12 cellular contexts compared by ENCODE assay signal in genomic region chr20:4059631-4060030, GRCh38.
"Had no signal": no experiment of that assay in that cellular context is flagged by ENCODE, and none has a peak within 500 bp of the region (broad histone marks: within the 10 kb centered on the region; RNA-seq: fewer than 3 reads in every experiment).

No MANE protein-coding gene starts in this region.

- ATAC-seq: activated naive CD8-positive, alpha-beta T cell treated with anti-CD3 and anti-CD28 coated beads, Interleukin-2, amount 50 U/mL, for 24 hours; activated T-cell treated with anti-CD3 and anti-CD28 coated beads, Interleukin-2, amount 50 U/mL, for 72 hours had no signal

- H3K27me3 ChIP-seq: ascending aorta, hepatocyte had no signal

- DNase-seq: activated CD4-positive, alpha-beta memory T cell treated with anti-CD3 and anti-CD28 coated beads, Interleukin-2, amount 10 ng/mL, durations not matched to agents 7 days and 5 days; activated CD4-positive, CD25-positive, alpha-beta regulatory T cell treated with anti-CD3 and anti-CD28 coated beads, Interleukin-2, amount 50 U/mL, for 72 hours; activated naive CD8-positive, alpha-beta T cell treated with anti-CD3 and anti-CD28 coated beads, Interleukin-2, amount 50 U/mL, for 24 hours; activated T-cell treated with anti-CD3 and anti-CD28 coated beads, Interleukin-2, amount 50 U/mL, for 72 hours; effector CD8-positive, alpha-beta T cell; midbrain; occipital lobe; stimulated activated CD4-positive, alpha-beta T cell treated with anti-CD3 and anti-CD28 coated beads, Interleukin-2, amount 100 ng/mL, for 24 hours had no signal

- H3K4me2 ChIP-seq: hepatocyte had no signal

- H3K27ac ChIP-seq: ascending aorta, epithelial cell of prostate, hepatocyte had no signal

- H3K27ac Mint-ChIP-seq: activated CD4-positive, alpha-beta memory T cell treated with anti-CD3 and anti-CD28 coated beads, Interleukin-2, amount 10 ng/mL, durations not matched to agents 7 days and 5 days; activated naive CD8-positive, alpha-beta T cell treated with anti-CD3 and anti-CD28 coated beads, Interleukin-2, amount 50 U/mL, for 24 hours; activated T-cell treated with anti-CD3 and anti-CD28 coated beads, Interleukin-2, amount 50 U/mL, for 72 hours; T-helper 2 cell treated with Interferon-gamma antibody and Interleukin-4, amounts not matched to agents 5 μg/mL and 100 μg/mL, for 36 hours had no signal

- H3K9me3 Mint-ChIP-seq: activated CD4-positive, alpha-beta memory T cell treated with anti-CD3 and anti-CD28 coated beads, Interleukin-2, amount 10 ng/mL, durations not matched to agents 7 days and 5 days; activated naive CD8-positive, alpha-beta T cell treated with anti-CD3 and anti-CD28 coated beads, Interleukin-2, amount 50 U/mL, for 24 hours; activated T-cell treated with anti-CD3 and anti-CD28 coated beads, Interleukin-2, amount 50 U/mL, for 72 hours had no signal

- H3K36me3 ChIP-seq: ascending aorta had no signal

- H3K9me3 ChIP-seq: ascending aorta had no signal

- H3K4me3 ChIP-seq: ascending aorta, hepatocyte had no signal

- H3K27me3 Mint-ChIP-seq: activated naive CD8-positive, alpha-beta T cell treated with anti-CD3 and anti-CD28 coated beads, Interleukin-2, amount 50 U/mL, for 24 hours had no signal

- H3K4me3 Mint-ChIP-seq: activated CD4-positive, alpha-beta memory T cell treated with anti-CD3 and anti-CD28 coated beads, Interleukin-2, amount 10 ng/mL, durations not matched to agents 7 days and 5 days; activated naive CD8-positive, alpha-beta T cell treated with anti-CD3 and anti-CD28 coated beads, Interleukin-2, amount 50 U/mL, for 24 hours; activated T-cell treated with anti-CD3 and anti-CD28 coated beads, Interleukin-2, amount 50 U/mL, for 72 hours; T-helper 2 cell treated with Interferon-gamma antibody and Interleukin-4, amounts not matched to agents 5 μg/mL and 100 μg/mL, for 36 hours had no signal
